12 cellular contexts compared by ENCODE assay signal in genomic region chr9:127277099-127277498, GRCh38. TPM values are rescaled to one million over a fixed set of nuclear protein-coding genes. Genes with fewer than 3 reads are reported as not detected.
DNase-seq lines count a peak whose midpoint lies in the region; ATAC-seq and TF ChIP-seq lines count a peak whose summit lies in the region.
"Had no signal": no experiment of that assay in that cellular context is flagged by ENCODE, and none has a peak within 500 bp of the region (broad histone marks: within the 10 kb centered on the region; RNA-seq: fewer than 3 reads in every experiment).

No MANE protein-coding gene starts in this region.

- intact Hi-C loops in OCI-LY7 (cut with micrococcal nuclease; ENCODE audit: unreplicated experiment) (loop anchor here (10.0 kb wide), 1 partner anchor 118 kb away; the partner anchor contains the start of gene SLC2A8), PC-3 (cut with micrococcal nuclease) (no loop called here)

- no peak overlapping the region for H3K4me3 Mint-ChIP-seq in mesothelial cell of epicardium
- H3K4me3 Mint-ChIP-seq: activated CD8-positive, alpha-beta T cell treated with anti-CD3 and anti-CD28 coated beads, Interleukin-2, amount 10 ng/mL, durations not matched to agents 7 days and 5 days had no signal

- POLR2A ChIA-PET in OCI-LY7 (lab: Charles Lee): interaction anchor here (0.8 to 1.6 kb wide), 3 partner anchors 19 to 145 kb away, joined by 3 to 4 read pairs (median 3); no protein-coding TSS in a partner anchor
- POLR2A ChIA-PET in PC-3 (lab: Charles Lee; ENCODE audit: unreplicated experiment): no interaction called here

- H3K9me2 ChIP-seq in OCI-LY7 (ENCODE audit: insufficient read depth, low read length) (no peaks in the 10 kb centered on the region), PC-3 (replicated peaks; ENCODE audit: low read length) (no peaks in the 10 kb centered on the region)

- TF ChIP-seq CTCF in OCI-LY7 (conservative IDR thresholded peaks at IDR 0.05; ENCODE audit: low read length) (no peak), mesothelial cell of epicardium (IDR thresholded peaks at IDR 0.05; ENCODE audit: unreplicated experiment) (no peak), PC-3 (conservative IDR thresholded peaks at IDR 0.05; ENCODE audit: low read depth, low read length) (no peak)

- H3K9me3 Mint-ChIP-seq in mesothelial cell of epicardium: peaks cover 13% of the 10 kb centered on the region

- no peaks in the 10 kb centered on the region for H3F3A ChIP-seq in PC-3 (ENCODE audit: low read length, unreplicated experiment)

- no peaks in the 10 kb centered on the region for H4K20me1 ChIP-seq in BLaER1 treated with 17β-estradiol and CSF1 and Interleukin-3, amounts not matched to agents 10 nM and 100 nM
- no peaks in the 10 kb centered on the region for H4K20me1 ChIP-seq in OCI-LY7 (ENCODE audit: insufficient read depth, low read length)
- no peaks in the 10 kb centered on the region for H4K20me1 ChIP-seq in PC-3 (ENCODE audit: low read length)

- peaks cover 0 to 6% (median 0%) of the 10 kb centered on the region in 11 experiments; a peak in 1 of 22 replicates for H3K9me3 ChIP-seq in BLaER1 treated with 17β-estradiol and CSF1 and Interleukin-3, amounts not matched to agents 10 nM and 100 nM (replicated peaks in 1 of 11)
- no peaks in the 10 kb centered on the region for H3K9me3 ChIP-seq in OCI-LY7 (ENCODE audit: low read length)
- H3K9me3 ChIP-seq in PC-3 (ENCODE audit: low read length): no peaks in the 10 kb centered on the region

- peaks cover 20% of the 10 kb centered on the region for H3K4me1 Mint-ChIP-seq in mesothelial cell of epicardium

- peak overlapping the region; percentile 68 for H3K27ac Mint-ChIP-seq in mesothelial cell of epicardium
- H3K27ac Mint-ChIP-seq: activated CD8-positive, alpha-beta T cell treated with anti-CD3 and anti-CD28 coated beads, Interleukin-2, amount 10 ng/mL, durations not matched to agents 7 days and 5 days had no signal

- peak; percentile 60 for ATAC-seq in GM21390 (IDR thresholded peaks at IDR 0.05; ENCODE audit: unreplicated experiment)
- ATAC-seq in PC-3: no peak
- ATAC-seq: activated CD8-positive, alpha-beta T cell treated with anti-CD3 and anti-CD28 coated beads, Interleukin-2, amount 10 ng/mL, durations not matched to agents 7 days and 5 days had no signal

- H2AFZ ChIP-seq in OCI-LY7 (ENCODE audit: low read length) (peak overlapping the region; percentile 43; the same call in 1 of the 2 replicates), PC-3 (ENCODE audit: low read length) (no peak overlapping the region)

- peaks cover 0 to 26% (median 11%) of the 10 kb centered on the region in 10 experiments; a peak in 12 of 20 replicates for H3K4me1 ChIP-seq in BLaER1 treated with 17β-estradiol and CSF1 and Interleukin-3, amounts not matched to agents 10 nM and 100 nM
- H3K4me1 ChIP-seq in OCI-LY7 (ENCODE audit: insufficient read depth, low read length, poor library complexity, severe bottlenecking): peaks cover 59% of the 10 kb centered on the region
- H3K4me1 ChIP-seq in PC-3 (ENCODE audit: insufficient read depth, low read length): peaks cover 10% of the 10 kb centered on the region

- peaks cover 26% of the 10 kb centered on the region for H3K36me3 Mint-ChIP-seq in mesothelial cell of epicardium

- no peak overlapping the region for H3K9ac ChIP-seq in BLaER1 treated with 17β-estradiol and CSF1 and Interleukin-3, amounts not matched to agents 10 nM and 100 nM
- no peak overlapping the region for H3K9ac ChIP-seq in PC-3 (ENCODE audit: low read length)

- H3K4me2 ChIP-seq in BLaER1 treated with 17β-estradiol and CSF1 and Interleukin-3, amounts not matched to agents 10 nM and 100 nM: peak overlapping the region in 7 of 11 experiments; percentile 12 to 63 (median 40); a peak in 13 of 22 replicates
- H3K4me2 ChIP-seq in OCI-LY7 (ENCODE audit: low read length) (peak overlapping the region; percentile 55), PC-3 (ENCODE audit: low read length) (no peak overlapping the region)

- H3K27me3 ChIP-seq in BLaER1 treated with 17β-estradiol and CSF1 and Interleukin-3, amounts not matched to agents 10 nM and 100 nM: no peaks in the 10 kb centered on the region
- H3K27me3 ChIP-seq in PC-3 (ENCODE audit: low read length): no peaks in the 10 kb centered on the region

- CTCF ChIA-PET in OCI-LY7 (lab: Charles Lee; ENCODE audit: unreplicated experiment): no interaction called here
- CTCF ChIA-PET in PC-3 (lab: Charles Lee): no interaction called here

- no peaks in the 10 kb centered on the region for H3K36me3 ChIP-seq in BLaER1 treated with 17β-estradiol and CSF1 and Interleukin-3, amounts not matched to agents 10 nM and 100 nM
- H3K36me3 ChIP-seq in OCI-LY7 (ENCODE audit: insufficient read depth, low read length) (no peaks in the 10 kb centered on the region), PC-3 (ENCODE audit: low read depth, low read length) (no peaks in the 10 kb centered on the region)

- H3K27ac ChIP-seq in BLaER1 treated with 17β-estradiol and CSF1 and Interleukin-3, amounts not matched to agents 10 nM and 100 nM: peak overlapping the region in 2 of 11 experiments; percentile 3 to 22; a peak in 3 of 22 replicates
- H3K27ac ChIP-seq in OCI-LY7 (ENCODE audit: low read depth, low read length, poor library complexity, severe bottlenecking) (peak overlapping the region; percentile 56), PC-3 (ENCODE audit: low read length) (no peak overlapping the region)

- H3K79me2 ChIP-seq in OCI-LY7 (ENCODE audit: insufficient read depth, low read depth, low read length) (no peaks in the 10 kb centered on the region), PC-3 (ENCODE audit: low read length) (no peaks in the 10 kb centered on the region)

- DNase-seq in OCI-LY7 (ENCODE audit: low spot score): peak; percentile 66
- no peak for DNase-seq in mesothelial cell of epicardium (ENCODE audit: low spot score in 2 of 2, unreplicated experiment in 2 of 2)
- no peak for DNase-seq in NCI-H2227 treated with DMSO at 0.1 percent for 48 hours (lab: John Stamatoyannopoulos, UW)
- no peak for DNase-seq in hepatic stellate cell (ENCODE audit: low spot score)
- no peak for DNase-seq in NCI-H2196 treated with DMSO at 0.1 percent for 48 hours (lab: John Stamatoyannopoulos, UW; ENCODE audit: unreplicated experiment)
- no peak for DNase-seq in PC-3
- DNase-seq: activated CD8-positive, alpha-beta T cell treated with anti-CD3 and anti-CD28 coated beads, Interleukin-2, amount 10 ng/mL, durations not matched to agents 7 days and 5 days; activated gamma-delta T cell; IMR-90; occipital lobe had no signal

- H3K4me3 ChIP-seq in BLaER1 treated with 17β-estradiol and CSF1 and Interleukin-3, amounts not matched to agents 10 nM and 100 nM: no peak overlapping the region
- H3K4me3 ChIP-seq in OCI-LY7 (ENCODE audit: low read depth, low read length, poor library complexity, severe bottlenecking): peak overlapping the region; percentile 31
- H3K4me3 ChIP-seq in PC-3 (ENCODE audit: low read length): no peak overlapping the region

- no peaks in the 10 kb centered on the region for H3K27me3 Mint-ChIP-seq in mesothelial cell of epicardium (ENCODE audit: low read depth)

- no TSS peak for BruUV-seq in OCI-LY7 (replicated peaks; lab: Mats Ljungman, UMichigan)
- BruUV-seq in PC-3 (replicated peaks; lab: Mats Ljungman, UMichigan): no TSS peak

RNA-seq across cellular contexts. Expression of gene GARNL3, which starts 12.5 kb away (rescaled TPM):
- 17.2 and 21.1 TPM in 2 replicates for total RNA-seq in OCI-LY7 (2014; rRNA removed; shearing (Covaris generic))
- total RNA-seq in OCI-LY7 (2022): 16.1 and 23.2 TPM in 2 replicates
- total RNA-seq in mesothelial cell of epicardium: 51.1 to 51.5 TPM (median 51.1 TPM) in 3 replicates
- 15.2 and 15.5 TPM in 2 replicates for total RNA-seq in PC-3 (2014; rRNA removed)
